ENCODE assay signal across 2 cellular contexts in genomic region chr11:26399336-26399735, GRCh38.
TF ChIP-seq lines count a peak whose summit lies in the region.

No MANE protein-coding gene starts in this region.

TF ChIP-seq in SK-N-SH, 30 proteins besides CTCF, POLR2A, EP300 and RAD21 (continued from another document):
- TF ChIP-seq REST (IDR thresholded peaks at IDR 0.05; ENCODE audit: low read depth, low read length): no peak
- TF ChIP-seq EZH2phosphoT487 (IDR thresholded peaks at IDR 0.05; ENCODE audit: borderline replicate concordance, low read depth): no peak
- no peak for TF ChIP-seq TEAD4 (IDR thresholded peaks at IDR 0.05; ENCODE audit: borderline replicate concordance, insufficient read depth)
- no peak for TF ChIP-seq FOSL2 (IDR thresholded peaks at IDR 0.05; ENCODE audit: borderline replicate concordance, low read depth)
- no peak for TF ChIP-seq USF1 (IDR thresholded peaks at IDR 0.05; ENCODE audit: borderline replicate concordance, low read depth)
- no peak for TF ChIP-seq NRF1 (IDR thresholded peaks at IDR 0.05; ENCODE audit: low read depth, low read length)
- TF ChIP-seq JUND (IDR thresholded peaks at IDR 0.05): no peak
- no peak for TF ChIP-seq GATA2 (CRISPR knock-in tag; IDR thresholded peaks at IDR 0.05)
- TF ChIP-seq POLR2AphosphoS5 (IDR thresholded peaks at IDR 0.05; ENCODE audit: low read depth, low read length): no peak
- TF ChIP-seq CHD2 (IDR thresholded peaks at IDR 0.05; ENCODE audit: low read length, partially characterized antibody): no peak

TF ChIP-seq in SK-N-SH treated with all-trans-retinoic acid at 6 μM for 48 hours, 23 proteins besides CTCF, POLR2A, EP300 and RAD21 (continued from another document):
- TF ChIP-seq ZNF565 (CRISPR knock-in tag; conservative IDR thresholded peaks at IDR 0.05; ENCODE audit: low read depth): no peak
TF ChIP-seq in SK-N-SH treated with all-trans-retinoic acid at 6 μM for 48 hours: peak in this region for 0.
